In the genomic region with DNA sequence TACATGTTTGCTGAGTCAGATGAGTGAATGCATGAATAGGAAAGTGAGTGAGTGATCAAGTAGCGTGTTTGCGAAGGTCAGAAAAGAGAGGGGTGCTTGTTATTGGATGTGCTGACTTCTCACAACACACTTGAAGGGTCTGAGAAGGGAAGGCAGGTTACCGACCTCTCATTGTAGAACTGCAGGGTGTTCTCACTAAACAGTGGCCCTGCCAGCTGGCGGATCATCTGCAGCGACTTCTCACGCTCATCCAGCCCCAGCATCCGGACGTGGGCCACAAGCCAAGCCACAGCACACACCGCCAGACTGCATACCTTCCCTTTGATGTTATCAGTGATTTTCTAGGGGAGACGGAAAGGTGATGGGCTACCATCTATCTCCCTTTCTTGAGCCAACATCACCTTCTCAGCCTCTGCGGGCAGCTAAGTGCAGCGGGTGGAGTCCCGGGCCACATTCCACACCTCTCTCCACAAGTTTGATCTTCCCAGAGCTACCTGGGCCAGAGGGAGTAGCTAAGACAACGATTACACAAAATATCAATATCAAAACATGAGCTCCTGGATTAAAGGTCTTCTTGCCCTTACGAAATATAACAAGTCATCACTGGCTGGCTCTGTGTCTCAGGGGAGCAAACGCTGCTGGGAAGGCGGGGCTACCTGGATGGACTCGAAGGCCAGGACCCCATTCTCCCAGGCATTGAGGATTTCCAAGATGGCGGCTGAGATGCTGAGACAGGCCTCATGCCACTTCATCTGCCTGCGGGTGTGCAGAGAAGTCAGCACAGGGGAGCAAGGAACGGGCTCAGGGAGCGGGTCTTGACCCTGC, we compare ENCODE assay signal across 1 cellular context.
TF ChIP-seq lines count a peak whose summit lies in the region.

No MANE protein-coding gene starts in this region.

TF ChIP-seq in H1, 55 proteins besides CTCF, POLR2A, EP300 and RAD21:
- TF ChIP-seq YY1 (IDR thresholded peaks at IDR 0.05; ENCODE audit: low read depth, low read length) (peak; percentile 71), EZH2 (IDR thresholded peaks at IDR 0.05; ENCODE audit: low read depth, low read length, severe bottlenecking) (no peak)
